Comparison of ENCODE assay signal across 1 cellular context in genomic region chr16:78298986-78299385, GRCh38.
TF ChIP-seq lines count a peak whose summit lies in the region.

No MANE protein-coding gene starts in this region.

TF ChIP-seq in SK-N-SH, 30 proteins besides CTCF, POLR2A, EP300 and RAD21 (continued from another document):
- TF ChIP-seq, protein P1, sequence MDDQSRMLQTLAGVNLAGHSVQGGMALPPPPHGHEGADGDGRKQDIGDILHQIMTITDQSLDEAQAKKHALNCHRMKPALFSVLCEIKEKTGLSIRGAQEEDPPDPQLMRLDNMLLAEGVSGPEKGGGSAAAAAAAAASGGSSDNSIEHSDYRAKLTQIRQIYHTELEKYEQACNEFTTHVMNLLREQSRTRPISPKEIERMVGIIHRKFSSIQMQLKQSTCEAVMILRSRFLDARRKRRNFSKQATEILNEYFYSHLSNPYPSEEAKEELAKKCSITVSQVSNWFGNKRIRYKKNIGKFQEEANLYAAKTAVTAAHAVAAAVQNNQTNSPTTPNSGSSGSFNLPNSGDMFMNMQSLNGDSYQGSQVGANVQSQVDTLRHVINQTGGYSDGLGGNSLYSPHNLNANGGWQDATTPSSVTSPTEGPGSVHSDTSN (IDR thresholded peaks at IDR 0.05): 0 out of 2 replicates have a peak, but pooled peaks have one; percentile 20
TF ChIP-seq in SK-N-SH: peak in this region for 2.
